In genomic region chr17:18858567-18859245, GRCh38 we compare ENCODE assay signal across 8 cellular contexts. TPM values are rescaled to one million over a fixed set of nuclear protein-coding genes. Genes with fewer than 3 reads are reported as not detected.
DNase-seq lines count a peak whose midpoint lies in the region; ATAC-seq and TF ChIP-seq lines count a peak whose summit lies in the region.

No MANE protein-coding gene starts in this region.

- peaks cover 42% of the 10 kb centered on the region for H3K4me1 Mint-ChIP-seq in chondrocyte (ENCODE audit: low read depth)

- H3K9ac ChIP-seq in HUES64 (ENCODE audit: low read depth, low read length), result peak overlapping the region; percentile 92

- no peaks in the 10 kb centered on the region for H3K27me3 ChIP-seq in HUES64 (ENCODE audit: insufficient read depth, low read length)
- no peaks in the 10 kb centered on the region for H3K27me3 ChIP-seq in muscle layer of duodenum (ENCODE audit: low read depth, low read length)

- peaks cover 4% of the 10 kb centered on the region; the same call in 1 of the 2 replicates for H3K4me1 ChIP-seq in HUES64 (ENCODE audit: insufficient read depth, low read length)
- peaks cover 5 to 19% of the 10 kb centered on the region in 2 donors for H3K4me1 ChIP-seq in muscle layer of duodenum (ENCODE audit: control insufficient read depth in 1 of 2, insufficient read depth in 2 of 2, low read length in 2 of 2)

- no peaks in the 10 kb centered on the region for H3K9me3 Mint-ChIP-seq in chondrocyte (ENCODE audit: low read depth)

- 27% methylated on average over 8 of the region's 12 CpGs for WGBS in HUES64

- H3K4me3 Mint-ChIP-seq in chondrocyte (ENCODE audit: unreplicated experiment), result peak overlapping the region; percentile 75

- peak overlapping the region; percentile 76 for H3K27ac Mint-ChIP-seq in chondrocyte (ENCODE audit: unreplicated experiment)

- no peak for ATAC-seq in GM19023 (IDR thresholded peaks at IDR 0.05; ENCODE audit: unreplicated experiment)
- ATAC-seq in GM21576 (IDR thresholded peaks at IDR 0.05; ENCODE audit: unreplicated experiment), result no peak

- DNase-seq in AG10803 (ENCODE audit: low read depth) (no peak), chondrocyte (ENCODE audit: low spot score) (no peak), T1000 (lab: John Stamatoyannopoulos, UW) (no peak)
- no peak for DNase-seq in stimulated activated CD4-positive, alpha-beta T cell treated with anti-CD3 and anti-CD28 coated beads, Interleukin-1b, Interleukin-23, amount 100 ng/mL, for 48 hours

- no peak for TF ChIP-seq CTCF in AG10803 (conservative IDR thresholded peaks at IDR 0.05; ENCODE audit: low read length)
- TF ChIP-seq CTCF in chondrocyte (IDR thresholded peaks at IDR 0.05), result no peak

- H3K36me3 ChIP-seq in HUES64 (ENCODE audit: insufficient read depth, low read length) (no peaks in the 10 kb centered on the region; the same call in 1 of the 2 replicates), muscle layer of duodenum (ENCODE audit: control insufficient read depth in 1 of 2, insufficient read depth in 2 of 2, low read length in 2 of 2) (no peaks in the 10 kb centered on the region)

- H3K27ac ChIP-seq in HUES64 (ENCODE audit: low read depth, low read length) (peak overlapping the region; percentile 97), muscle layer of duodenum (ENCODE audit: low read length) (peak overlapping the region; percentile 64)

- no peaks in the 10 kb centered on the region for H3K9me3 ChIP-seq in HUES64 (ENCODE audit: insufficient read depth, low read depth, low read length)
- no peaks in the 10 kb centered on the region for H3K9me3 ChIP-seq in muscle layer of duodenum (ENCODE audit: control insufficient read depth in 1 of 2, low read length in 2 of 2)

- no peaks in the 10 kb centered on the region for H3K27me3 Mint-ChIP-seq in chondrocyte (ENCODE audit: low read depth)

- no peaks in the 10 kb centered on the region for H3K36me3 Mint-ChIP-seq in chondrocyte (ENCODE audit: low read depth)

- H3K4me3 ChIP-seq in AG10803 (ENCODE audit: low read length) (peak overlapping the region; percentile 69), HUES64 (ENCODE audit: low read length) (peak overlapping the region; percentile 96), muscle layer of duodenum (ENCODE audit: low read depth in 1 of 2, low read length in 2 of 2) (peak overlapping the region; percentile 75 to 79)

RNA-seq across cellular contexts. Expression of gene PRPSAP2, which starts 0.8 kb away (rescaled TPM):
- polyA plus RNA-seq in HUES64 (2013, experiment 1 of 2), result 42.1 TPM
- 41.6 TPM for polyA plus RNA-seq in HUES64 (2013, experiment 2 of 2)
- total RNA-seq in chondrocyte, result 25.3 to 28.2 TPM (median 27.2 TPM) in 3 replicates
